Comparison of ENCODE assay signal across 19 cellular contexts in genomic region chrX:72102760-72103159, GRCh38. TPM values are rescaled to one million over a fixed set of nuclear protein-coding genes. Genes with fewer than 3 reads are reported as not detected.
"Had no signal": no experiment of that assay in that cellular context is flagged by ENCODE, and none has a peak within 500 bp of the region (broad histone marks: within the 10 kb centered on the region; RNA-seq: fewer than 3 reads in every experiment).

No MANE protein-coding gene starts in this region.

- DNase-seq: activated CD4-positive, alpha-beta T cell treated with anti-CD3 and anti-CD28 coated beads for 1 hour; activated CD8-positive, alpha-beta memory T cell treated with anti-CD3 and anti-CD28 coated beads, Interleukin-2, amount 50 U/mL, for 4 hours; activated CD8-positive, alpha-beta T cell treated with anti-CD3 and anti-CD28 coated beads, Interleukin-2, amount 10 ng/mL, durations not matched to agents 7 days and 5 days; activated gamma-delta T cell; activated T-cell treated with anti-CD3 and anti-CD28 coated beads, Interleukin-2, amount 50 U/mL, for 72 hours; caudate nucleus; foreskin melanocyte; left cardiac atrium; mucosa of descending colon; naive thymus-derived CD4-positive, alpha-beta T cell; nucleus accumbens; right cardiac atrium; stimulated activated naive CD8-positive, alpha-beta T cell treated with anti-CD3 and anti-CD28 coated beads, Interleukin-15, amount 100 ng/mL, for 72 hours; T-cell; T1000 had no signal

- H3K36me3 Mint-ChIP-seq: activated naive CD4-positive, alpha-beta T cell treated with anti-CD3 and anti-CD28 coated beads, Interleukin-2, amount 50 U/mL, for 72 hours; naive thymus-derived CD4-positive, alpha-beta T cell; T-cell had no signal

- H3K9me3 ChIP-seq: mucosa of descending colon, thoracic aorta had no signal

- FAIRE-seq: colon had no signal

- H3K4me3 Mint-ChIP-seq: activated CD8-positive, alpha-beta T cell treated with anti-CD3 and anti-CD28 coated beads, Interleukin-2, amount 10 ng/mL, durations not matched to agents 7 days and 5 days; stimulated activated naive CD8-positive, alpha-beta T cell treated with anti-CD3 and anti-CD28 coated beads, Interleukin-15, amount 100 ng/mL, for 72 hours had no signal

- H3K36me3 ChIP-seq: thoracic aorta had no signal

- H3K4me3 ChIP-seq: mucosa of descending colon, SK-N-MC, thoracic aorta had no signal

- H3K27ac ChIP-seq: SK-N-MC, thoracic aorta had no signal

- H3K27ac Mint-ChIP-seq: activated CD8-positive, alpha-beta T cell treated with anti-CD3 and anti-CD28 coated beads, Interleukin-2, amount 10 ng/mL, durations not matched to agents 7 days and 5 days; activated naive CD4-positive, alpha-beta T cell treated with anti-CD3 and anti-CD28 coated beads, Interleukin-2, amount 50 U/mL, for 72 hours; activated T-cell treated with anti-CD3 and anti-CD28 coated beads, Interleukin-2, amount 50 U/mL, for 72 hours; stimulated activated naive CD8-positive, alpha-beta T cell treated with anti-CD3 and anti-CD28 coated beads, Interleukin-15, amount 100 ng/mL, for 72 hours had no signal

- H3K9me3 Mint-ChIP-seq: activated naive CD4-positive, alpha-beta T cell treated with anti-CD3 and anti-CD28 coated beads, Interleukin-2, amount 50 U/mL, for 72 hours; activated T-cell treated with anti-CD3 and anti-CD28 coated beads, Interleukin-2, amount 50 U/mL, for 72 hours; stimulated activated naive CD8-positive, alpha-beta T cell treated with anti-CD3 and anti-CD28 coated beads, Interleukin-15, amount 100 ng/mL, for 72 hours; T-cell had no signal

- ATAC-seq: activated CD8-positive, alpha-beta T cell treated with anti-CD3 and anti-CD28 coated beads, Interleukin-2, amount 10 ng/mL, durations not matched to agents 7 days and 5 days; activated naive CD4-positive, alpha-beta T cell treated with anti-CD3 and anti-CD28 coated beads, Interleukin-2, amount 50 U/mL, for 72 hours; activated T-cell treated with anti-CD3 and anti-CD28 coated beads, Interleukin-2, amount 50 U/mL, for 72 hours; left cardiac atrium; mucosa of descending colon; naive thymus-derived CD4-positive, alpha-beta T cell; right cardiac atrium; stimulated activated naive CD8-positive, alpha-beta T cell treated with anti-CD3 and anti-CD28 coated beads, Interleukin-15, amount 100 ng/mL, for 72 hours; T-cell had no signal

RNA-seq across cellular contexts. Expression of gene RTL5, which starts 29.0 kb away (rescaled TPM):
- polyA plus RNA-seq: naive thymus-derived CD4-positive, alpha-beta T cell had no signal
